Comparison of ENCODE assay signal across 16 cellular contexts in genomic region chr22:23897320-23897719, GRCh38. TPM values are rescaled to one million over a fixed set of nuclear protein-coding genes. Genes with fewer than 3 reads are reported as not detected.
A peak's percentile ranks its signal among the peaks of the same experiment; 100 is the strongest.
DNase-seq lines count a peak whose midpoint lies in the region; ATAC-seq and TF ChIP-seq lines count a peak whose summit lies in the region.
"Had no signal": no experiment of that assay in that cellular context is flagged by ENCODE, and none has a peak within 500 bp of the region (broad histone marks: within the 10 kb centered on the region; RNA-seq: fewer than 3 reads in every experiment).

No MANE protein-coding gene starts in this region.

- no peaks in the 10 kb centered on the region for H3K9me3 Mint-ChIP-seq in activated CD4-positive, alpha-beta T cell treated with anti-CD3 and anti-CD28 coated beads for 36 hours (ENCODE audit: low read depth)
- peaks cover 4% of the 10 kb centered on the region; the same call in 1 of the 2 replicates for H3K9me3 Mint-ChIP-seq in HFFc6
- H3K9me3 Mint-ChIP-seq in activated naive CD8-positive, alpha-beta T cell treated with anti-CD3 and anti-CD28 coated beads, Interleukin-2, amount 10 ng/mL, durations not matched to agents 7 days and 5 days = peaks cover 2% of the 10 kb centered on the region
- peaks cover 6% of the 10 kb centered on the region for H3K9me3 Mint-ChIP-seq in neural crest cell

- CTCF ChIA-PET in activated CD4-positive, alpha-beta T cell treated with anti-CD3 and anti-CD28 coated beads for 36 hours (lab: Charles Lee) = interaction anchor here (1.3 to 2.3 kb wide), 2 partner anchors 16 to 32 kb away, joined by 3 to 8 read pairs; no protein-coding TSS in a partner anchor

- intact Hi-C loops in activated CD4-positive, alpha-beta T cell treated with anti-CD3 and anti-CD28 coated beads for 36 hours (cut with DNase I, micrococcal nuclease) = loop anchor here in 1 of 2 experiments (10.0 kb wide), 1 partner anchor 657 kb away; the partner anchor contains the start of genes GUCD1 and SNRPD3

- H3K4me1 Mint-ChIP-seq in activated CD4-positive, alpha-beta T cell treated with anti-CD3 and anti-CD28 coated beads for 36 hours = peaks cover 23% of the 10 kb centered on the region
- H3K4me1 Mint-ChIP-seq in HFFc6 (ENCODE audit: low read depth) (peaks cover 16% of the 10 kb centered on the region), neural crest cell (peaks cover 27% of the 10 kb centered on the region)
- H3K4me1 Mint-ChIP-seq in activated naive CD8-positive, alpha-beta T cell treated with anti-CD3 and anti-CD28 coated beads, Interleukin-2, amount 10 ng/mL, durations not matched to agents 7 days and 5 days = peaks cover 30% of the 10 kb centered on the region

- peak overlapping the region; percentile 26 for H3K27ac Mint-ChIP-seq in activated CD4-positive, alpha-beta T cell treated with anti-CD3 and anti-CD28 coated beads for 36 hours
- H3K27ac Mint-ChIP-seq in HFFc6 = no peak overlapping the region
- peak overlapping the region; percentile 47 for H3K27ac Mint-ChIP-seq in activated naive CD8-positive, alpha-beta T cell treated with anti-CD3 and anti-CD28 coated beads, Interleukin-2, amount 10 ng/mL, durations not matched to agents 7 days and 5 days
- H3K27ac Mint-ChIP-seq in neural crest cell (ENCODE audit: unreplicated experiment) = peak overlapping the region; percentile 62

- TF ChIP-seq CTCF in HFFc6 (IDR thresholded peaks at IDR 0.05) (no peak), neural crest cell (conservative IDR thresholded peaks at IDR 0.05) (no peak)

- peak overlapping the region; percentile 58 for H3K4me3 Mint-ChIP-seq in activated CD4-positive, alpha-beta T cell treated with anti-CD3 and anti-CD28 coated beads for 36 hours
- H3K4me3 Mint-ChIP-seq in HFFc6 (peak overlapping the region; percentile 28; the same call in 1 of the 2 replicates), neural crest cell (peak overlapping the region; percentile 83)
- peak overlapping the region; percentile 43 for H3K4me3 Mint-ChIP-seq in activated naive CD8-positive, alpha-beta T cell treated with anti-CD3 and anti-CD28 coated beads, Interleukin-2, amount 10 ng/mL, durations not matched to agents 7 days and 5 days

- H3K27me3 Mint-ChIP-seq in activated CD4-positive, alpha-beta T cell treated with anti-CD3 and anti-CD28 coated beads for 36 hours = no peaks in the 10 kb centered on the region
- H3K27me3 Mint-ChIP-seq in HFFc6 (ENCODE audit: insufficient read depth) (peaks cover 2% of the 10 kb centered on the region), neural crest cell (ENCODE audit: low read depth) (peaks cover 5% of the 10 kb centered on the region)
- no peaks in the 10 kb centered on the region for H3K27me3 Mint-ChIP-seq in activated naive CD8-positive, alpha-beta T cell treated with anti-CD3 and anti-CD28 coated beads, Interleukin-2, amount 10 ng/mL, durations not matched to agents 7 days and 5 days

- peaks cover 33% of the 10 kb centered on the region for H3K36me3 Mint-ChIP-seq in activated CD4-positive, alpha-beta T cell treated with anti-CD3 and anti-CD28 coated beads for 36 hours (ENCODE audit: low read depth)
- H3K36me3 Mint-ChIP-seq in HFFc6 (ENCODE audit: low read depth) (peaks cover 27% of the 10 kb centered on the region), neural crest cell (ENCODE audit: low read depth) (peaks cover 13% of the 10 kb centered on the region)
- H3K36me3 Mint-ChIP-seq in activated naive CD8-positive, alpha-beta T cell treated with anti-CD3 and anti-CD28 coated beads, Interleukin-2, amount 10 ng/mL, durations not matched to agents 7 days and 5 days = peaks cover 39% of the 10 kb centered on the region

- DNase-seq in activated CD4-positive, alpha-beta T cell treated with anti-CD3 and anti-CD28 coated beads for 36 hours = no peak
- no peak for DNase-seq in activated CD4-positive, alpha-beta T cell treated with anti-CD3 and anti-CD28 coated beads for 1 hour
- no peak for DNase-seq in HFFc6
- no peak for DNase-seq in activated naive CD8-positive, alpha-beta T cell treated with anti-CD3 and anti-CD28 coated beads, Interleukin-2, amount 10 ng/mL, durations not matched to agents 7 days and 5 days
- DNase-seq in neural crest cell (ENCODE audit: low read depth, low spot score) = no peak
- no peak for DNase-seq in superior temporal gyrus (ENCODE audit: extremely low spot score)
- DNase-seq: mesenchymal stem cell, NCI-H2107, PC-3, tibial artery, WERI-Rb-1 had no signal

- POLR2A ChIA-PET in activated CD4-positive, alpha-beta T cell treated with anti-CD3 and anti-CD28 coated beads for 36 hours (lab: Charles Lee) = interaction anchor here (0.5 kb wide), 1 partner anchor 38 kb away, joined by 4 read pairs; no protein-coding TSS in a partner anchor
- POLR2A ChIA-PET in activated naive CD8-positive, alpha-beta T cell treated with anti-CD3 and anti-CD28 coated beads, Interleukin-2, amount 10 ng/mL, durations not matched to agents 7 days and 5 days (lab: Charles Lee) = no interaction called here

- ATAC-seq in activated CD4-positive, alpha-beta T cell treated with anti-CD3 and anti-CD28 coated beads for 36 hours = no peak
- ATAC-seq in activated naive CD8-positive, alpha-beta T cell treated with anti-CD3 and anti-CD28 coated beads, Interleukin-2, amount 10 ng/mL, durations not matched to agents 7 days and 5 days (ENCODE audit: low read depth) = no peak
- ATAC-seq in GM21390 (IDR thresholded peaks at IDR 0.05; ENCODE audit: unreplicated experiment) = no peak
- ATAC-seq in HG02623 (IDR thresholded peaks at IDR 0.05; ENCODE audit: unreplicated experiment) = no peak
- ATAC-seq: A549, HCT116, PC-3, sciatic nerve had no signal

RNA-seq across cellular contexts. Expression of gene MIF, which starts 3.1 kb away (rescaled TPM):
- total RNA-seq in activated CD4-positive, alpha-beta T cell treated with anti-CD3 and anti-CD28 coated beads for 36 hours = 1,000 to 10,000 TPM; 1,478 to 1,739 TPM
- total RNA-seq in HFFc6 (2021; fragmentation: NEBNext Ultra II Directional; extraction: Animal tissue kit (Norgen Biotek cat#: 25700)) = 100 to 1,000 TPM; 625 to 741 (median 699) TPM
- total RNA-seq in activated naive CD8-positive, alpha-beta T cell treated with anti-CD3 and anti-CD28 coated beads, Interleukin-2, amount 10 ng/mL, durations not matched to agents 7 days and 5 days = 100 to 1,000 TPM; 776 to 848 TPM
- total RNA-seq in neural crest cell = 637 and 642 TPM in 2 replicates

RNA-seq across cellular contexts. Expression of gene SLC2A11, which starts 39.6 kb away (rescaled TPM):
- 1 to 10 TPM; 7.6 to 7.7 TPM for total RNA-seq in activated CD4-positive, alpha-beta T cell treated with anti-CD3 and anti-CD28 coated beads for 36 hours
- 10 to 100 TPM in 4 of 6 experiments, 1 to 10 TPM in 2; 8.9 to 13.2 (median 10.5) TPM for total RNA-seq in HFFc6 (2021; fragmentation: NEBNext Ultra II Directional; extraction: Animal tissue kit (Norgen Biotek cat#: 25700))
- 10 to 100 TPM; 10.0 to 12.1 TPM for total RNA-seq in activated naive CD8-positive, alpha-beta T cell treated with anti-CD3 and anti-CD28 coated beads, Interleukin-2, amount 10 ng/mL, durations not matched to agents 7 days and 5 days
- 17.1 and 18.2 TPM in 2 replicates for total RNA-seq in neural crest cell

RNA-seq across cellular contexts. Expression of gene DERL3, which starts 58.5 kb away (rescaled TPM):
- 1 to 10 TPM; 5.2 to 5.7 TPM for total RNA-seq in activated CD4-positive, alpha-beta T cell treated with anti-CD3 and anti-CD28 coated beads for 36 hours
- under 1 TPM; 0.21 to 0.88 (median 0.40) TPM for total RNA-seq in HFFc6 (2021; fragmentation: NEBNext Ultra II Directional; extraction: Animal tissue kit (Norgen Biotek cat#: 25700))
- total RNA-seq in activated naive CD8-positive, alpha-beta T cell treated with anti-CD3 and anti-CD28 coated beads, Interleukin-2, amount 10 ng/mL, durations not matched to agents 7 days and 5 days = 1 to 10 TPM; 9.6 to 9.9 TPM
- total RNA-seq in neural crest cell = 5.7 TPM in 2 replicates
- total RNA-seq: PC-3 had no signal

Comparison
In these comparisons a context has a peak if more than half of its experiments do, and no peak if none do; other contexts are left out.
1. H3K4me3 Mint-ChIP-seq: peak in every context shown above with its lines; median percentile 83 in neural crest cell; 58 in activated CD4-positive, alpha-beta T cell treated with anti-CD3 and anti-CD28 coated beads for 36 hours; 43 in activated naive CD8-positive, alpha-beta T cell treated with anti-CD3 and anti-CD28 coated beads, Interleukin-2, amount 10 ng/mL, durations not matched to agents 7 days and 5 days; 28 in HFFc6.